In the genomic region with DNA sequence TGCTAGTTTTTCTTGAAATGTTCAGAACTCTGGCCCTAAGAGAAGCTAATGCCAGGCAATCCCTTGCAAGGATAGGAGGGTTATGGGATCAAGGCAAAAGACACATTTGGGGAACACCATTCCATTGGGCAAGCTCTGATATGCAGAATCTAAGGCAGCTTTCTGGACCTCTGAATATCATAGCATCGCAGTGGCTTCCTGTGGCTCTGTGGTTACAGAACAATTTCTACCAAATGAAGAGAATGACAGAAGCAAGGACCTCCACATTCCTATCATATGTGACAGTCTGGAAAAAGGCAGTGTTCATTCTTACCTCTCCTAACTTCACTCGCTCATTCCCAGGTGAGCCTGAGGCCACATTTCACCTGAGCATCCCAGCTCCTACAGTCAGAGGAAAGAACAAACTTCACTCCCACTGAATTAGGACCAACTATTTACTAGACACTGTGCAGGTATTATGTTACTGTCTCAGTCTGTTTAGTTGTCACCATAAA, we compare ENCODE assay signal across 24 cellular contexts.
A peak's percentile ranks its signal among the peaks of the same experiment; 100 is the strongest.
DNase-seq lines count a peak whose midpoint lies in the region; ATAC-seq, FAIRE-seq and TF ChIP-seq lines count a peak whose summit lies in the region.
"Had no signal": no experiment of that assay in that cellular context is flagged by ENCODE, and none has a peak within 500 bp of the region (broad histone marks: within the 10 kb centered on the region; RNA-seq: fewer than 3 reads in every experiment).

No MANE protein-coding gene starts in this region.

- H3K4me1 Mint-ChIP-seq in activated CD4-positive, alpha-beta T cell treated with anti-CD3 and anti-CD28 coated beads, Interleukin-2, amount 10 ng/mL, durations not matched to agents 7 days and 5 days: peaks cover 27% of the 10 kb centered on the region
- peaks cover 20% of the 10 kb centered on the region for H3K4me1 Mint-ChIP-seq in astrocyte (ENCODE audit: low read depth, unreplicated experiment)
- H3K4me1 Mint-ChIP-seq in naive thymus-derived CD8-positive, alpha-beta T cell: peaks cover 21 to 49% (median 40%) of the 10 kb centered on the region in 4 donors

- no peak overlapping the region for H3K9ac ChIP-seq in astrocyte (ENCODE audit: low read length)

- no peak overlapping the region for H3K4me3 ChIP-seq in astrocyte (ENCODE audit: insufficient read depth, low read depth, low read length)
- H3K4me3 ChIP-seq: GM23338 had no signal

- peak in 1 of 2 donors; percentile 62 for ATAC-seq in naive thymus-derived CD8-positive, alpha-beta T cell
- no peak for ATAC-seq in GM21825 (IDR thresholded peaks at IDR 0.05; ENCODE audit: unreplicated experiment)
- ATAC-seq: GM23338 had no signal

- no peaks in the 10 kb centered on the region for H3K4me1 ChIP-seq in astrocyte (ENCODE audit: insufficient read depth, low read length)

- no peak for FAIRE-seq in astrocyte (lab: Jason Lieb, UNC)
- FAIRE-seq: GM12891, GM19239 had no signal

- POLR2A ChIA-PET in activated CD4-positive, alpha-beta T cell treated with anti-CD3 and anti-CD28 coated beads, Interleukin-2, amount 10 ng/mL, durations not matched to agents 7 days and 5 days (lab: Charles Lee): no interaction called here
- POLR2A ChIA-PET in naive thymus-derived CD8-positive, alpha-beta T cell (lab: Charles Lee): interaction anchor here (0.7 kb wide), 1 partner anchor 120 kb away, joined by 7 read pairs; no protein-coding TSS in a partner anchor

- CTCF ChIA-PET in activated CD4-positive, alpha-beta T cell treated with anti-CD3 and anti-CD28 coated beads, Interleukin-2, amount 10 ng/mL, durations not matched to agents 7 days and 5 days (lab: Charles Lee): interaction anchor here (0.7 to 1.7 kb wide), 2 partner anchors 28 to 159 kb away, joined by 3 to 6 read pairs; no protein-coding TSS in a partner anchor

- peak overlapping the region; percentile 49 for H3K27ac ChIP-seq in KOPT-K1 (ENCODE audit: low read depth, low read length, poor library complexity, severe bottlenecking)
- H3K27ac ChIP-seq in astrocyte (ENCODE audit: low read depth, low read length): no peak overlapping the region
- H3K27ac ChIP-seq: 22Rv1, C4-2B had no signal

- H3K4me3 Mint-ChIP-seq in activated CD4-positive, alpha-beta T cell treated with anti-CD3 and anti-CD28 coated beads, Interleukin-2, amount 10 ng/mL, durations not matched to agents 7 days and 5 days: no peak overlapping the region
- H3K4me3 Mint-ChIP-seq in astrocyte (ENCODE audit: unreplicated experiment): no peak overlapping the region
- peak overlapping the region in 6 of 10 donors; percentile 24 to 74 (median 46) for H3K4me3 Mint-ChIP-seq in naive thymus-derived CD8-positive, alpha-beta T cell
- H3K4me3 Mint-ChIP-seq: GM23338 had no signal

- peak overlapping the region; percentile 75 for H3K27ac Mint-ChIP-seq in activated CD4-positive, alpha-beta T cell treated with anti-CD3 and anti-CD28 coated beads, Interleukin-2, amount 10 ng/mL, durations not matched to agents 7 days and 5 days
- peak overlapping the region; percentile 48 for H3K27ac Mint-ChIP-seq in astrocyte (ENCODE audit: unreplicated experiment)
- peak overlapping the region in 9 of 10 donors; percentile 21 to 91 (median 81) for H3K27ac Mint-ChIP-seq in naive thymus-derived CD8-positive, alpha-beta T cell
- H3K27ac Mint-ChIP-seq: GM23338 had no signal

- peaks cover 50% of the 10 kb centered on the region for H3K36me3 Mint-ChIP-seq in activated CD4-positive, alpha-beta T cell treated with anti-CD3 and anti-CD28 coated beads, Interleukin-2, amount 10 ng/mL, durations not matched to agents 7 days and 5 days (ENCODE audit: low read depth)
- no peaks in the 10 kb centered on the region for H3K36me3 Mint-ChIP-seq in astrocyte (ENCODE audit: low read depth, unreplicated experiment)
- H3K36me3 Mint-ChIP-seq in naive thymus-derived CD8-positive, alpha-beta T cell: peaks cover 0 to 17% (median 3%) of the 10 kb centered on the region in 3 donors

- H3K9me3 ChIP-seq in KOPT-K1 (ENCODE audit: insufficient read depth, low read length, poor library complexity, severe bottlenecking): no peaks in the 10 kb centered on the region
- no peaks in the 10 kb centered on the region for H3K9me3 ChIP-seq in astrocyte (ENCODE audit: insufficient read depth, low read depth, low read length)

- peaks cover 10% of the 10 kb centered on the region for H3K9me3 Mint-ChIP-seq in activated CD4-positive, alpha-beta T cell treated with anti-CD3 and anti-CD28 coated beads, Interleukin-2, amount 10 ng/mL, durations not matched to agents 7 days and 5 days
- H3K9me3 Mint-ChIP-seq in astrocyte (ENCODE audit: unreplicated experiment): no peaks in the 10 kb centered on the region
- peaks cover 0 to 6% (median 0%) of the 10 kb centered on the region in 9 donors for H3K9me3 Mint-ChIP-seq in naive thymus-derived CD8-positive, alpha-beta T cell
- H3K9me3 Mint-ChIP-seq: GM23338 had no signal

- no peaks in the 10 kb centered on the region for H3K27me3 Mint-ChIP-seq in activated CD4-positive, alpha-beta T cell treated with anti-CD3 and anti-CD28 coated beads, Interleukin-2, amount 10 ng/mL, durations not matched to agents 7 days and 5 days
- no peaks in the 10 kb centered on the region for H3K27me3 Mint-ChIP-seq in astrocyte (ENCODE audit: low read depth, unreplicated experiment)
- no peaks in the 10 kb centered on the region for H3K27me3 Mint-ChIP-seq in naive thymus-derived CD8-positive, alpha-beta T cell

- H3K27me3 ChIP-seq in astrocyte (ENCODE audit: insufficient read depth, low read length): no peaks in the 10 kb centered on the region

- DNase-seq in activated CD4-positive, alpha-beta T cell treated with anti-CD3 and anti-CD28 coated beads, Interleukin-2, amount 10 ng/mL, durations not matched to agents 7 days and 5 days: no peak
- no peak for DNase-seq in activated CD4-positive, alpha-beta T cell treated with anti-CD3 and anti-CD28 coated beads, Interleukin-2, amount 50 U/mL, for 4 hours
- DNase-seq in astrocyte (ENCODE audit: low read depth) (no peak), GDM1 (lab: John Stamatoyannopoulos, UW) (no peak)
- peak in 1 of 10 donors; percentile 9 for DNase-seq in naive thymus-derived CD8-positive, alpha-beta T cell
- DNase-seq in effector CD8-positive, alpha-beta T cell (lab: John Stamatoyannopoulos, UW): no peak
- DNase-seq: AML-193, DMS53, EL, HCEC 1CT, NCI-H1105, NCI-H2107, NCI-H2227 treated with DMSO at 0.1 percent for 48 hours, NCI-H524, NCI-H82, OCI-M1, Right ventricle myocardium superior had no signal

- no peaks in the 10 kb centered on the region for H4K20me1 ChIP-seq in astrocyte (ENCODE audit: insufficient read depth, low read length)

- H3K4me2 ChIP-seq in astrocyte (ENCODE audit: low read length): no peak overlapping the region
- H3K4me2 ChIP-seq: GM23338 had no signal

- no peak overlapping the region for H2AFZ ChIP-seq in astrocyte (ENCODE audit: low read depth, low read length)
- H2AFZ ChIP-seq: GM23338 had no signal

- TF ChIP-seq CTCF in astrocyte (IDR thresholded peaks at IDR 0.05; ENCODE audit: insufficient read depth, low read depth, low read length): no peak

- peaks cover 10% of the 10 kb centered on the region for H3K36me3 ChIP-seq in KOPT-K1 (ENCODE audit: insufficient read depth, low read length)
- H3K36me3 ChIP-seq in astrocyte (ENCODE audit: insufficient read depth, low read length): no peaks in the 10 kb centered on the region

- no peaks in the 10 kb centered on the region for H3K79me2 ChIP-seq in astrocyte (ENCODE audit: insufficient read depth, low read length)

Comparison
In these comparisons a context has a peak if more than half of its experiments do, and no peak if none do; other contexts are left out.
1. H3K4me3 Mint-ChIP-seq: peak in naive thymus-derived CD8-positive, alpha-beta T cell (6 of 10); none in activated CD4-positive, alpha-beta T cell treated with anti-CD3 and anti-CD28 coated beads, Interleukin-2, amount 10 ng/mL, durations not matched to agents 7 days and 5 days (single experiment) and astrocyte (single experiment).
2. Peak in every context shown above with its lines, with median percentiles within 50 percentile points of each other: H3K27ac Mint-ChIP-seq.